In genomic region chr14:36524874-36525745, GRCh38 we compare ENCODE assay signal across 9 cellular contexts. TPM values are rescaled to one million over a fixed set of nuclear protein-coding genes. Genes with fewer than 3 reads are reported as not detected.
DNase-seq lines count a peak whose midpoint lies in the region; TF ChIP-seq lines count a peak whose summit lies in the region.
"Had no signal": no experiment of that assay in that cellular context is flagged by ENCODE, and none has a peak within 500 bp of the region (broad histone marks: within the 10 kb centered on the region; RNA-seq: fewer than 3 reads in every experiment).

No MANE protein-coding gene starts in this region.

- intact Hi-C loops in dorsolateral prefrontal cortex (cut with DNase I): loop anchor here in 1 of 2 donors (10.0 kb wide), 1 partner anchor 140 kb away; the partner anchor contains the start of gene PAX9

- H3K36me3 Mint-ChIP-seq in osteocyte (ENCODE audit: unreplicated experiment): no peaks in the 10 kb centered on the region

- DNase-seq in GM10248 (ENCODE audit: extremely low spot score): peak; percentile 12
- peak; percentile 74 for DNase-seq in Karpas-422
- peak in 1 of 10 donors; percentile 13 for DNase-seq in dorsolateral prefrontal cortex
- peak; percentile 80 for DNase-seq in osteocyte (ENCODE audit: extremely low spot score, unreplicated experiment)
- DNase-seq in COR-L47 (lab: John Stamatoyannopoulos, UW): no peak
- no peak for DNase-seq in NCI-H128 (lab: John Stamatoyannopoulos, UW; ENCODE audit: unreplicated experiment)
- DNase-seq in activated CD4-positive, alpha-beta T cell treated with anti-CD3 and anti-CD28 coated beads, Interleukin-2, amount 50 U/mL, for 4 hours: no peak
- DNase-seq in putamen (ENCODE audit: low spot score): no peak

- no peak overlapping the region for H3K9ac ChIP-seq in Karpas-422 (ENCODE audit: low read length)

- no peak overlapping the region for H3K4me3 Mint-ChIP-seq in osteocyte (ENCODE audit: unreplicated experiment)

- peaks cover 2% of the 10 kb centered on the region; the same call in 1 of the 2 replicates for H3K27me3 ChIP-seq in Karpas-422 (ENCODE audit: low read length)
- peaks cover 39 to 100% (median 97%) of the 10 kb centered on the region in 45 donors for H3K27me3 ChIP-seq in dorsolateral prefrontal cortex

- H4K20me1 ChIP-seq in Karpas-422 (ENCODE audit: insufficient read depth, low read depth, low read length): no peaks in the 10 kb centered on the region

- no peaks in the 10 kb centered on the region for H3K9me2 ChIP-seq in Karpas-422 (replicated peaks; ENCODE audit: insufficient read depth, low read length)

- no peaks in the 10 kb centered on the region for H3K9me3 Mint-ChIP-seq in osteocyte (ENCODE audit: unreplicated experiment)

- no peak overlapping the region for H3K4me3 ChIP-seq in Karpas-422 (ENCODE audit: low read length)
- H3K4me3 ChIP-seq in dorsolateral prefrontal cortex: peak overlapping the region in 5 of 59 donors; percentile 7 to 25 (median 12)
- H3K4me3 ChIP-seq: gastroesophageal sphincter had no signal

- no peaks in the 10 kb centered on the region for H3K36me3 ChIP-seq in Karpas-422 (ENCODE audit: insufficient read depth, low read length)
- H3K36me3 ChIP-seq: gastroesophageal sphincter had no signal

- H2AFZ ChIP-seq in Karpas-422 (ENCODE audit: low read length): no peak overlapping the region

- H3K9me3 ChIP-seq in Karpas-422 (ENCODE audit: low read length): no peaks in the 10 kb centered on the region
- H3K9me3 ChIP-seq: gastroesophageal sphincter had no signal

- TF ChIP-seq CTCF in GM10248 (IDR thresholded peaks at IDR 0.05; ENCODE audit: control extremely low read depth, extremely low read depth, low read depth, missing control alignments): no peak
- peak in 46 of 56 donors; percentile 11 to 58 (median 38) for TF ChIP-seq CTCF in dorsolateral prefrontal cortex (IDR thresholded peaks at IDR 0.05 in 54 of 56, conservative IDR thresholded peaks at IDR 0.05 in 2 of 56; ENCODE audit: low read depth in 1 of 56, partially characterized antibody in 56 of 56)
- peak; percentile 46 for TF ChIP-seq CTCF in osteocyte (IDR thresholded peaks at IDR 0.05)

- no peaks in the 10 kb centered on the region for H3K79me2 ChIP-seq in Karpas-422 (ENCODE audit: low read length)

- CTCF ChIA-PET in GM10248 (lab: Yijun Ruan, JAX): interaction anchor here (1.0 to 2.8 kb wide), 5 partner anchors 9 to 455 kb away, joined by 3 to 13 read pairs (median 3); no protein-coding TSS in a partner anchor

- POLR2A ChIA-PET in GM10248 (lab: Yijun Ruan, JAX): no interaction called here

- H3K27me3 Mint-ChIP-seq in osteocyte (ENCODE audit: unreplicated experiment): peaks cover 88% of the 10 kb centered on the region

- no peak overlapping the region for H3K27ac Mint-ChIP-seq in osteocyte (ENCODE audit: unreplicated experiment)

- H3K4me1 Mint-ChIP-seq in osteocyte (ENCODE audit: unreplicated experiment): peaks cover 15% of the 10 kb centered on the region

- no peak overlapping the region for H3K27ac ChIP-seq in Karpas-422 (ENCODE audit: low read length)
- no peak overlapping the region for H3K27ac ChIP-seq in dorsolateral prefrontal cortex
- H3K27ac ChIP-seq: gastroesophageal sphincter had no signal

- no peaks in the 10 kb centered on the region for H3K4me1 ChIP-seq in Karpas-422 (ENCODE audit: low read length)

- no peak overlapping the region for H3K4me2 ChIP-seq in Karpas-422 (ENCODE audit: low read depth, low read length, poor library complexity, severe bottlenecking)

RNA-seq across cellular contexts. Expression of gene NKX2-1, which starts 5.1 kb away (rescaled TPM):
- total RNA-seq in Karpas-422 (2014; rRNA removed; shearing (Covaris generic); ENCODE audit: low replicate concordance): not detected in 2 replicates
- 1 to 10 TPM in 2 of 120 experiments, under 1 TPM in 79, not detected in 39; 0.16 to 1.4 (median 0.39) TPM for total RNA-seq in dorsolateral prefrontal cortex
- total RNA-seq in osteocyte: not detected in 2 replicates
- total RNA-seq: gastroesophageal sphincter had no signal

RNA-seq across cellular contexts. Expression of gene NKX2-8, which starts 57.3 kb away (rescaled TPM):
- not detected in 2 replicates for total RNA-seq in Karpas-422 (2014; rRNA removed; shearing (Covaris generic); ENCODE audit: low replicate concordance)
- total RNA-seq in dorsolateral prefrontal cortex: 1 to 10 TPM in 2 of 120 experiments, under 1 TPM in 23, not detected in 95; 0.28 to 1.7 (median 0.45) TPM
- total RNA-seq in osteocyte: not detected in 2 replicates
- total RNA-seq: gastroesophageal sphincter had no signal

Comparison
In these comparisons a context has a peak if more than half of its experiments do, and no peak if none do; other contexts are left out.
1. DNase-seq: peak in GM10248 (single experiment), Karpas-422 (single experiment) and osteocyte (single experiment); none in COR-L47 (single experiment), NCI-H128 (single experiment), activated CD4-positive, alpha-beta T cell treated with anti-CD3 and anti-CD28 coated beads, Interleukin-2, amount 50 U/mL, for 4 hours (0 of 2) and putamen (single experiment).